Comparison of ENCODE assay signal across 9 cellular contexts in the genomic region with DNA sequence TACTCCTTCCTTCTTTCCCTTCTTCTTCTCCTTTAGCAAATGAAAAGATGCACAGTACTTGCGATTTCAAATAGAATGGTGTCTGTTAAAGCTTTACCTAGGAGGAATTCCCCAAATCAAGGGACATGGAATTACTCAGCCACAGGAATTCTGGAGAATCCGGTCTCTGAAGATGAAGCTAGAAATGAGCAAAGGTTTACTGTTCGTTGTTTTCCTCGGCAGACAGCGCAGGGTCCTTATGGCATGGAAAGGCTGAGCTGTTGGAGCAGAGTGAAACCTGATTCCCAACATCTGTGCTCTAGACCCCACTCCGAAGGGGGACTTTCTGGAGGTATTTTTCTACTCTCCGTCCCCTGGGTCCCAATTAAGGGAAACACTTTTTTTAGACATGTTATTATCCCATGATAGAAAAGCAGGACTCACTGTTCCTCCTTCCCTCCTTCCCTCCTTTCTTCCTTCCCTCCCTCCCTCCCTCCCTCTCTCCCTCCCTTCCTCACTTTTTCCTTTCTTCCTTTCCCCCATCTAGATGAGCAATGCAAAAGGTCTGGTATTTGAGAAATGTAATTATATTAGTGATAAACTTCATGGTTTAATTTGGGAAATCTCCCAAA. TPM values are rescaled to one million over a fixed set of nuclear protein-coding genes. Genes with fewer than 3 reads are reported as not detected.
DNase-seq lines count a peak whose midpoint lies in the region; ATAC-seq and TF ChIP-seq lines count a peak whose summit lies in the region.
"Had no signal": no experiment of that assay in that cellular context is flagged by ENCODE, and none has a peak within 500 bp of the region (broad histone marks: within the 10 kb centered on the region; RNA-seq: fewer than 3 reads in every experiment).

No MANE protein-coding gene starts in this region.

- no peaks in the 10 kb centered on the region for H3K9me3 Mint-ChIP-seq in mesothelial cell of epicardium
- H3K9me3 Mint-ChIP-seq: activated naive CD4-positive, alpha-beta T cell treated with anti-CD3 and anti-CD28 coated beads, Interleukin-2, amount 50 U/mL, for 72 hours had no signal

- H3K27ac Mint-ChIP-seq in mesothelial cell of epicardium = peak overlapping the region; percentile 65
- H3K27ac Mint-ChIP-seq: activated naive CD4-positive, alpha-beta T cell treated with anti-CD3 and anti-CD28 coated beads, Interleukin-2, amount 50 U/mL, for 72 hours had no signal

- DNase-seq in D341Med (ENCODE audit: low spot score) (peak; percentile 57), NCI-H1694 (lab: John Stamatoyannopoulos, UW) (peak; percentile 92), cerebellar cortex (ENCODE audit: low spot score) (peak; percentile 9), mesothelial cell of epicardium (ENCODE audit: low spot score in 2 of 2, unreplicated experiment in 2 of 2) (no peak), T-helper 9 cell (no peak), NOMO-1 (lab: John Stamatoyannopoulos, UW; ENCODE audit: unreplicated experiment in 2 of 2) (no peak)

- no peak for TF ChIP-seq CTCF in mesothelial cell of epicardium (IDR thresholded peaks at IDR 0.05; ENCODE audit: unreplicated experiment)

- peaks cover 17% of the 10 kb centered on the region for H3K4me1 Mint-ChIP-seq in mesothelial cell of epicardium

- no peaks in the 10 kb centered on the region for H3K36me3 Mint-ChIP-seq in mesothelial cell of epicardium
- H3K36me3 Mint-ChIP-seq: activated naive CD4-positive, alpha-beta T cell treated with anti-CD3 and anti-CD28 coated beads, Interleukin-2, amount 50 U/mL, for 72 hours had no signal

- H3K27me3 Mint-ChIP-seq in mesothelial cell of epicardium (ENCODE audit: low read depth) = peaks cover 69% of the 10 kb centered on the region

- H3K4me3 Mint-ChIP-seq in mesothelial cell of epicardium = peak overlapping the region; percentile 63

- ATAC-seq in HG03354 (IDR thresholded peaks at IDR 0.05; ENCODE audit: poor library complexity, severe bottlenecking, unreplicated experiment) (no peak), HG02973 (IDR thresholded peaks at IDR 0.05; ENCODE audit: unreplicated experiment) (no peak)

RNA-seq across cellular contexts. Expression of gene CDCA7, which starts 47.1 kb away (rescaled TPM):
- 17.6 to 20.2 TPM (median 18.3 TPM) in 3 replicates for total RNA-seq in mesothelial cell of epicardium

Comparison
In these comparisons a context has a peak if more than half of its experiments do, and no peak if none do; other contexts are left out.
1. DNase-seq: peak in D341Med (single experiment), NCI-H1694 (single experiment) and cerebellar cortex (single experiment); none in mesothelial cell of epicardium (0 of 2), T-helper 9 cell (single experiment) and NOMO-1 (0 of 2).